ENCODE assay signal across 9 cellular contexts in the genomic region with DNA sequence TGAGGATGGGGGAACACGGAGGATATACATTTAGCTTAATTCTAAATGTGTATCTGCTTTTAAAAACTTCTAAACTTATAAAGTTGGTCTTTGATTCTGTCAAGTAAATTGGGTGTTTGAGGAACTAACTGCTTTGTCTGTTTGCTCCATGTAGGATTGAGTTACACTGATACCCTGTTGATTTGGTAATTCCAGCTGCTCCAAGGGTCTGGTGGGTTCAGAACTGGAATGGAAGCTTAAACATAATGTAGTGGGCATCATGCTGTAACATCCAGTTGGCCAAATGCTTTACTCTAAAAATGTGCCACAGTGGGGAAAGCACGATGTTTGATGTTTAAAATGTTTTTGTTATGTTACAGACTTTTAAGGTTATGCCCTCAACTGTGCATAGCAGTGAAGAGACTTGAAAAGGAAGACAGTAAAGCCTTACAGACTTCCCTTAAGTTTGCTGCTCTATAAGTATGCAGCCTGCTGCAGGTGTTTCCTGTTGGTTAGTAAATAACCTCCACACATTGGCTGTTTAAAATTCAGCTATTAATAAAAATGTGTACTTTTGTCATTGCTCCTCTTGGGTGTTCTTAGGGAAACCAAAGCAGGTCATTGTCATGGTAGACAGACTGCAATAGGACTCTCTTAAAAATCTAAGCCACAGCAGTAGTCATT. TPM values are rescaled to one million over a fixed set of nuclear protein-coding genes. Genes with fewer than 3 reads are reported as not detected.
DNase-seq lines count a peak whose midpoint lies in the region; ATAC-seq and TF ChIP-seq lines count a peak whose summit lies in the region.
"Had no signal": no experiment of that assay in that cellular context is flagged by ENCODE, and none has a peak within 500 bp of the region (broad histone marks: within the 10 kb centered on the region; RNA-seq: fewer than 3 reads in every experiment).

No MANE protein-coding gene starts in this region.

- no peaks in the 10 kb centered on the region for H3K27me3 Mint-ChIP-seq in T-helper 17 cell

- ATAC-seq in GM19455 (IDR thresholded peaks at IDR 0.05; ENCODE audit: unreplicated experiment): peak; percentile 79
- peak; percentile 77 for ATAC-seq in HG03095 (IDR thresholded peaks at IDR 0.05; ENCODE audit: unreplicated experiment)
- peak; percentile 85 for ATAC-seq in T-helper 17 cell
- ATAC-seq in Right ventricle myocardium superior (ENCODE audit: poor library complexity): no peak

- TF ChIP-seq CTCF in GM12865 (IDR thresholded peaks at IDR 0.05; ENCODE audit: insufficient read depth, low read depth, low read length, missing control alignments) (no peak), foreskin fibroblast (IDR thresholded peaks at IDR 0.05; ENCODE audit: low read depth, low read length) (no peak)

- DNase-seq in GM12865 (ENCODE audit: low read depth) (peak; percentile 73), T-helper 17 cell (no peak), Right ventricle myocardium superior (no peak), foreskin fibroblast (no peak), T-helper 1 cell (no peak)
- DNase-seq in activated CD4-positive, CD25-positive, alpha-beta regulatory T cell (lab: John Stamatoyannopoulos, UW): no peak

- peaks cover 18% of the 10 kb centered on the region for H3K4me1 Mint-ChIP-seq in T-helper 17 cell

- H3K4me3 ChIP-seq in GM12865 (ENCODE audit: low read depth, low read length): no peak overlapping the region
- no peak overlapping the region for H3K4me3 ChIP-seq in foreskin fibroblast (ENCODE audit: low read depth in 1 of 2, low read length in 2 of 2)

- H3K27ac Mint-ChIP-seq in T-helper 17 cell: peak overlapping the region; percentile 60

- H3K4me3 Mint-ChIP-seq in T-helper 17 cell: no peak overlapping the region
- H3K4me3 Mint-ChIP-seq: neural crest cell had no signal

- H3K36me3 Mint-ChIP-seq in T-helper 17 cell (ENCODE audit: low read depth): peaks cover 3% of the 10 kb centered on the region

- intact Hi-C loops in Right ventricle myocardium superior (cut with DNase I): no loop called here

- H3K9me3 ChIP-seq in T-helper 17 cell (ENCODE audit: control insufficient read depth, low read length, poor library complexity, severe bottlenecking): no peaks in the 10 kb centered on the region

RNA-seq across cellular contexts. Expression of a gene that starts 5.9 kb away (rescaled TPM):
- 100 to 1,000 TPM; 109 to 111 TPM for total RNA-seq in T-helper 17 cell
- 7.4 TPM for total RNA-seq in Right ventricle myocardium superior

RNA-seq across cellular contexts. Expression of a gene that starts 59.5 kb away (rescaled TPM):
- total RNA-seq in T-helper 17 cell (10 to 100 TPM; 39.2 to 52.9 TPM), Right ventricle myocardium superior (62.2 TPM)

Comparison
In these comparisons a context has a peak if more than half of its experiments do, and no peak if none do; other contexts are left out.
1. RNA of a gene that starts 5.9 kb away (total RNA-seq): 109 to 111 TPM in T-helper 17 cell; 7.4 TPM in Right ventricle myocardium superior (single experiment); every median in the first group is over 10 times any median in the second.